In genomic region chr5:56637321-56637920, GRCh38 we compare ENCODE assay signal across 13 cellular contexts.
DNase-seq lines count a peak whose midpoint lies in the region; ATAC-seq, FAIRE-seq and TF ChIP-seq lines count a peak whose summit lies in the region.
"Had no signal": no experiment of that assay in that cellular context is flagged by ENCODE, and none has a peak within 500 bp of the region (broad histone marks: within the 10 kb centered on the region; RNA-seq: fewer than 3 reads in every experiment).

No MANE protein-coding gene starts in this region.

- peaks cover 7 to 12% of the 10 kb centered on the region in 2 experiments; a peak in 3 of 4 replicates for H3K4me1 ChIP-seq in SK-N-SH (ENCODE audit: control insufficient read depth in 1 of 2, insufficient read depth in 2 of 2, low read depth in 1 of 2, low read length in 1 of 2)
- no peaks in the 10 kb centered on the region for H3K4me1 ChIP-seq in prostate gland (replicated peaks)

- no peak overlapping the region for H2AFZ ChIP-seq in SK-N-SH (ENCODE audit: low read depth)

- no peaks in the 10 kb centered on the region for H3K27me3 ChIP-seq in SK-N-SH (ENCODE audit: insufficient read depth)
- no peaks in the 10 kb centered on the region for H3K27me3 ChIP-seq in prostate gland (replicated peaks; ENCODE audit: insufficient read depth)

- POLR2A ChIA-PET in SK-N-SH (lab: Yijun Ruan, JAX) = no interaction called here

- peak in 1 of 2 experiments; percentile 17; a peak in 1 of 4 replicates for TF ChIP-seq EP300 in SK-N-SH (IDR thresholded peaks at IDR 0.05; ENCODE audit: borderline replicate concordance in 1 of 2, low read depth in 1 of 2, low read length in 1 of 2)

- no peak for FAIRE-seq in urothelium cell line (lab: Jason Lieb, UNC)

- no peak for ATAC-seq in HG03354 (IDR thresholded peaks at IDR 0.05; ENCODE audit: poor library complexity, severe bottlenecking, unreplicated experiment)
- ATAC-seq: activated CD4-positive, alpha-beta T cell treated with anti-CD3 and anti-CD28 coated beads for 36 hours had no signal

- intact Hi-C loops in prostate gland (cut with DNase I) = no loop called here

- H3K4me3 ChIP-seq in SK-N-SH (ENCODE audit: low read depth in 2 of 2, low read length in 1 of 2) (no peak overlapping the region), prostate gland (no peak overlapping the region)

- no peaks in the 10 kb centered on the region for H3K9me2 ChIP-seq in SK-N-SH

- CTCF ChIA-PET in SK-N-SH (lab: Yijun Ruan, JAX) = interaction anchor here (1.4 kb wide), 1 partner anchor 12 kb away, joined by 3 read pairs; no protein-coding TSS in a partner anchor

- no peaks in the 10 kb centered on the region for H3K36me3 ChIP-seq in SK-N-SH (replicated peaks in 1 of 2; ENCODE audit: control insufficient read depth in 1 of 2, insufficient read depth in 2 of 2, low read length in 1 of 2)
- no peaks in the 10 kb centered on the region for H3K36me3 ChIP-seq in prostate gland

- no peaks in the 10 kb centered on the region for H3K79me2 ChIP-seq in SK-N-SH (ENCODE audit: insufficient read depth)

- 25% methylated on average over 3 of the region's 3 CpGs for WGBS in SK-N-SH (ENCODE audit: low lambda C conversion rate)
- WGBS in prostate gland = 49% methylated on average over 3 of the region's 3 CpGs

- H3K9ac ChIP-seq in SK-N-SH = no peak overlapping the region

- H3K4me2 ChIP-seq in SK-N-SH = peak overlapping the region; percentile 38; the same call in 1 of the 2 replicates

- TF ChIP-seq POLR2A in prostate gland (IDR thresholded peaks at IDR 0.05) = no peak

- H3K9me3 ChIP-seq in SK-N-SH (no peaks in the 10 kb centered on the region), prostate gland (no peaks in the 10 kb centered on the region)

- DNase-seq in NCI-H2196 (lab: John Stamatoyannopoulos, UW; ENCODE audit: unreplicated experiment) = peak; percentile 5
- DNase-seq in NCI-H2196 treated with DMSO at 0.1 percent for 48 hours (lab: John Stamatoyannopoulos, UW; ENCODE audit: unreplicated experiment) = no peak
- DNase-seq in SK-N-SH = peak; percentile 24
- peak; percentile 24 for DNase-seq in iPS-NIHi7 (ENCODE audit: extremely low spot score)
- DNase-seq in urothelium cell line (ENCODE audit: low spot score) = peak; percentile 33
- no peak for DNase-seq in amygdala (lab: John Stamatoyannopoulos, UW)
- DNase-seq in prostate gland (ENCODE audit: low spot score) = no peak
- DNase-seq: activated CD4-positive, alpha-beta T cell treated with anti-CD3 and anti-CD28 coated beads for 36 hours; activated naive CD4-positive, alpha-beta T cell treated with Interleukin-2 at 50 U/mL for 16 hours; GF-D8; GOT3; stimulated activated CD4-positive, alpha-beta T cell treated with anti-CD3 and anti-CD28 coated beads, Interleukin-15, amount 100 ng/mL, for 24 hours had no signal

- H3K27ac ChIP-seq in SK-N-SH (ENCODE audit: low read depth in 2 of 2, low read length in 1 of 2) (no peak overlapping the region), prostate gland (peak overlapping the region in 1 of 2 donors; percentile 28)

- no peaks in the 10 kb centered on the region for H4K20me1 ChIP-seq in SK-N-SH (ENCODE audit: insufficient read depth)

- TF ChIP-seq RAD21 in SK-N-SH (IDR thresholded peaks at IDR 0.05; ENCODE audit: low read length) = no peak

- H3F3A ChIP-seq in SK-N-SH (replicated peaks; ENCODE audit: insufficient read depth) = no peaks in the 10 kb centered on the region

- TF ChIP-seq CTCF in SK-N-SH (IDR thresholded peaks at IDR 0.05) (no peak), prostate gland (IDR thresholded peaks at IDR 0.05) (no peak)

TF ChIP-seq in SK-N-SH, 30 proteins besides CTCF, POLR2A, EP300 and RAD21:
- no peak for TF ChIP-seq RFX5 (IDR thresholded peaks at IDR 0.05; ENCODE audit: low read length)
- peak; percentile 68 for TF ChIP-seq TCF12 (IDR thresholded peaks at IDR 0.05)

Comparison
In these comparisons a context has a peak if more than half of its experiments do, and no peak if none do; other contexts are left out.
1. DNase-seq: peak in NCI-H2196 (single experiment), SK-N-SH (single experiment), iPS-NIHi7 (single experiment) and urothelium cell line (single experiment); none in NCI-H2196 treated with DMSO at 0.1 percent for 48 hours (single experiment), amygdala (0 of 56) and prostate gland (single experiment).